Comparison of ENCODE assay signal across 17 cellular contexts in the genomic region with DNA sequence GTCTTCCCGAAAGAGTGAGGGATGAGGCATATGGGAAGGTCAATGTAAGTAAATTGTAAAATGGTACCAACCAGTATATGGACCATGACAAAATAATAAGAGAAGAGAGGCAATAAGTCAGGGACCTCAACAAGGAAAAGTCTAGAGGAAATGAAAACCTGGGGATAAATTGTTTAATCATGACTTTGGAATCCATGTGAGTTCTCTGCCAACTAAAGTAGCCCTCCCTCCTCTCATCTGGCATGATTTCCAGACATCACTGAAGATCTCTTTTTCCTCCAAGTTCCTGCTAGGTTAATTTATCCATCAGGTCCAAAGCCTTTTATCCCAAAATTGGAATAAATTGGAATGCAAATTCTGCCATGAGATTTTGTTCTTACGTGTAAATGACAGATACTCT.
"Had no signal": no experiment of that assay in that cellular context is flagged by ENCODE, and none has a peak within 500 bp of the region (broad histone marks: within the 10 kb centered on the region; RNA-seq: fewer than 3 reads in every experiment).

No MANE protein-coding gene starts in this region.

- H3K4me3 ChIP-seq: colonic mucosa, gastrocnemius medialis, heart right ventricle, right atrium auricular region, smooth muscle cell had no signal

- H3K27me3 ChIP-seq: colonic mucosa, gastrocnemius medialis, right atrium auricular region had no signal

- H3K27ac Mint-ChIP-seq: activated naive CD8-positive, alpha-beta T cell treated with anti-CD3 and anti-CD28 coated beads for 36 hours; activated T-helper 1 cell treated with anti-CD3 and anti-CD28 coated beads, Interleukin-12 subunit alpha, Interleukin-12 subunit beta, Interleukin-2, Interleukin-4 antibody, amounts not matched to agents 30 ng/mL and 10 ng/mL and 1 ng/mL, durations not matched to agents 14 hours and 24 hours and 36 hours; natural killer cell treated with Interleukin-12 subunit alpha and Interleukin-12 subunit beta and Interleukin-15 and Interleukin-18, amount 100 ng/mL, for 72 hours had no signal

- DNase-seq: activated CD4-positive, alpha-beta T cell treated with anti-CD3 and anti-CD28 coated beads, Interleukin-2, amount 50 U/mL, for 1 hour; activated CD8-positive, alpha-beta memory T cell treated with anti-CD3 and anti-CD28 coated beads for 24 hours; activated naive CD8-positive, alpha-beta T cell treated with anti-CD3 and anti-CD28 coated beads for 36 hours; caudate nucleus; colonic mucosa; gastrocnemius medialis; heart right ventricle; mesendoderm; nucleus accumbens; stimulated activated naive CD8-positive, alpha-beta T cell treated with anti-CD3 and anti-CD28 coated beads, Interleukin-15, Interleukin-2, amounts not matched to agents 100 U/mL and 50 U/mL, for 24 hours; T-helper 9 cell; trophoblast cell had no signal

- H3K4me2 ChIP-seq: smooth muscle cell had no signal

- H3K4me1 ChIP-seq: colonic mucosa, gastrocnemius medialis, heart right ventricle had no signal

- H3K4me3 Mint-ChIP-seq: activated naive CD8-positive, alpha-beta T cell treated with anti-CD3 and anti-CD28 coated beads for 36 hours; activated T-helper 1 cell treated with anti-CD3 and anti-CD28 coated beads, Interleukin-12 subunit alpha, Interleukin-12 subunit beta, Interleukin-2, Interleukin-4 antibody, amounts not matched to agents 30 ng/mL and 10 ng/mL and 1 ng/mL, durations not matched to agents 14 hours and 24 hours and 36 hours; natural killer cell treated with Interleukin-12 subunit alpha and Interleukin-12 subunit beta and Interleukin-15 and Interleukin-18, amount 100 ng/mL, for 72 hours had no signal

- H3K4me1 Mint-ChIP-seq: activated naive CD8-positive, alpha-beta T cell treated with anti-CD3 and anti-CD28 coated beads for 36 hours had no signal

- H3K9me3 ChIP-seq: colonic mucosa, gastrocnemius medialis, heart right ventricle, right atrium auricular region had no signal

- FAIRE-seq: endometrium had no signal

- H3K27ac ChIP-seq: colonic mucosa, gastrocnemius medialis, heart right ventricle, right atrium auricular region had no signal

- ATAC-seq: gastrocnemius medialis; heart right ventricle; natural killer cell treated with Interleukin-12 subunit alpha and Interleukin-12 subunit beta and Interleukin-15 and Interleukin-18, amount 100 ng/mL, for 72 hours; stimulated activated naive CD8-positive, alpha-beta T cell treated with anti-CD3 and anti-CD28 coated beads, Interleukin-15, Interleukin-2, amounts not matched to agents 100 U/mL and 50 U/mL, for 24 hours had no signal

- H3K36me3 ChIP-seq: colonic mucosa, gastrocnemius medialis, heart right ventricle, right atrium auricular region had no signal

- H3K27me3 Mint-ChIP-seq: activated naive CD8-positive, alpha-beta T cell treated with anti-CD3 and anti-CD28 coated beads for 36 hours; natural killer cell treated with Interleukin-12 subunit alpha and Interleukin-12 subunit beta and Interleukin-15 and Interleukin-18, amount 100 ng/mL, for 72 hours had no signal

- H3K9me3 Mint-ChIP-seq: activated T-helper 1 cell treated with anti-CD3 and anti-CD28 coated beads, Interleukin-12 subunit alpha, Interleukin-12 subunit beta, Interleukin-2, Interleukin-4 antibody, amounts not matched to agents 30 ng/mL and 10 ng/mL and 1 ng/mL, durations not matched to agents 14 hours and 24 hours and 36 hours had no signal

- H3K36me3 Mint-ChIP-seq: activated naive CD8-positive, alpha-beta T cell treated with anti-CD3 and anti-CD28 coated beads for 36 hours; natural killer cell treated with Interleukin-12 subunit alpha and Interleukin-12 subunit beta and Interleukin-15 and Interleukin-18, amount 100 ng/mL, for 72 hours had no signal
